Comparison of ENCODE assay signal across 1 cellular context in the genomic region with DNA sequence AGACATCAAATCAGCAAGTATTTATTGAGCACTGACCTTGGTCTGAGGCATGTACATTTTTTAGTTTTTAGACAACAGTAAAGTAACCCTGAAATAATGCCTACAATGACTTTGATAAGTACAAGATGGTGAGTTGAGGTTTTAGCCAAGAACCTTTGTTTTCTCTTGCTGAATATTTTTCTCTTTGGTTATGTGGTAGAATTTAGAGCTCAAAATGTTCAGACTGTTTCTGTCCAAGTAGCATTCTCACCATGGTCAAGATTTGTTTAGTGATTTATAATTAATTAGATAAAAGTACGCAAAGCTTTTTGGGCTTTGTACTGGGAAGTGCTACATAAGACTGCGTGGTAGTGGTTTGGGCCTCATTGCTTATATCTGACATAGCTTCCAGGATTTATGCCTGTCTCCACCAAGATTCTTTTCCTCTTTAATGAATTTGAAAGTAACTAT.
TF ChIP-seq lines count a peak whose summit lies in the region.

No MANE protein-coding gene starts in this region.

TF ChIP-seq in HepG2, 621 proteins besides CTCF, POLR2A, EP300 and RAD21 (continued from another document):
- TF ChIP-seq STAT6 (CRISPR knock-in tag; IDR thresholded peaks at IDR 0.05; ENCODE audit: borderline replicate concordance) (no peak), NBN (conservative IDR thresholded peaks at IDR 0.05) (no peak), HES4 (CRISPR knock-in tag; IDR thresholded peaks at IDR 0.05; ENCODE audit: borderline replicate concordance) (no peak)
